In the genomic region with DNA sequence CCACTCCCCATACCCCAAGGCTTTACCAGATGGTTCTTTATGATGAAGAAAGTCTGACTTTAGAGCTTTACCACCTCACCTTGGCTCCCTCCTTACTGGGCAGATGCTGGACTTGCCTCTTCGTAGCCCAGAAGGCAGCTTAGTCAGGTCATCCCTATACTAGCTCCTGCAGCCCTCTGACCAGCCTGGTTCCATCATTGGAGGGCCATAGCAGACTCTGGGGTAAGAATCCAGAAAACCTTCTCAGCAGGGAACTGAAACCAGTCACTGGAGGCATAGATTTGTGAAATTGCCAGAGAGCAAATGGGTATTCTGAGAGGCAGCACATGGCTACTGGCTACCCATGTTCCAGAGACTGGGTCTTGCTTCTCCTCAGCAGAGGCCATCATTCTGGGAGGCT, we compare ENCODE assay signal across 10 cellular contexts. TPM values are rescaled to one million over a fixed set of nuclear protein-coding genes. Genes with fewer than 3 reads are reported as not detected.
"Had no signal": no experiment of that assay in that cellular context is flagged by ENCODE, and none has a peak within 500 bp of the region (broad histone marks: within the 10 kb centered on the region; RNA-seq: fewer than 3 reads in every experiment).

No MANE protein-coding gene starts in this region.

- H3K4me1 ChIP-seq: HAP-1 had no signal

- H3K4me1 Mint-ChIP-seq: GM23338, H9 had no signal

- ATAC-seq: GM23338, HCT116 had no signal

- H3K27ac ChIP-seq: GM23248 had no signal

- H3K36me3 ChIP-seq: HAP-1 had no signal

- H3K4me3 ChIP-seq: GM23248, GM23338, HAP-1 had no signal

- DNase-seq: GM23248, GOT3, H7, H9, HCEC 1CT, HFFc6 had no signal

- H3K4me3 Mint-ChIP-seq: GM23338, H9, HFFc6 had no signal

- H3K9me3 ChIP-seq: HAP-1 had no signal

- H3K27ac Mint-ChIP-seq: GM23338, H9, HFFc6 had no signal

RNA-seq across cellular contexts. Expression of a gene that starts 21.8 kb away (rescaled TPM):
- total RNA-seq: H1, H7, H9 had no signal
- polyA plus RNA-seq: H1 had no signal
